Comparison of ENCODE assay signal across 8 cellular contexts in genomic region chr10:688621-689426, GRCh38. TPM values are rescaled to one million over a fixed set of nuclear protein-coding genes. Genes with fewer than 3 reads are reported as not detected.
DNase-seq lines count a peak whose midpoint lies in the region; ATAC-seq and TF ChIP-seq lines count a peak whose summit lies in the region.

No MANE protein-coding gene starts in this region.

- H3F3A ChIP-seq in smooth muscle cell (ENCODE audit: low read depth): peaks cover 8% of the 10 kb centered on the region

- H3K27ac ChIP-seq in body of pancreas (peak overlapping the region; percentile 36 to 84 (median 62)), iPS-20b (ENCODE audit: low read length) (no peak overlapping the region), smooth muscle cell (ENCODE audit: low read depth) (no peak overlapping the region)

- 0 to 2% methylated on average over 2 to 49 of the region's 85 CpGs for WGBS in body of pancreas, 2 donors
- 1% methylated on average over 51 of the region's 85 CpGs for WGBS in smooth muscle cell (ENCODE audit: low lambda C conversion rate)

- H3K36me3 ChIP-seq in body of pancreas (replicated peaks in 1 of 2; ENCODE audit: insufficient read depth in 1 of 2, low read depth in 2 of 2) (no peaks in the 10 kb centered on the region), iPS-20b (ENCODE audit: insufficient read depth, low read depth, low read length) (no peaks in the 10 kb centered on the region), smooth muscle cell (ENCODE audit: low read depth) (no peaks in the 10 kb centered on the region)

- peak overlapping the region; percentile 68 for H3K9ac ChIP-seq in iPS-20b (ENCODE audit: low read depth, low read length)
- peak overlapping the region; percentile 84 for H3K9ac ChIP-seq in smooth muscle cell (ENCODE audit: low read depth)

- peak in 2 of 3 donors; percentile 19 to 30 for TF ChIP-seq POLR2A in body of pancreas (IDR thresholded peaks at IDR 0.05)

- H3K4me2 ChIP-seq in smooth muscle cell: peak overlapping the region; percentile 95

- peaks cover 46% of the 10 kb centered on the region for H3K27me3 Mint-ChIP-seq in activated CD4-positive, alpha-beta T cell treated with anti-CD3 and anti-CD28 coated beads for 36 hours

- no peak for ATAC-seq in activated CD4-positive, alpha-beta T cell treated with anti-CD3 and anti-CD28 coated beads for 36 hours
- ATAC-seq in body of pancreas (peak; percentile 43), HG02763 (IDR thresholded peaks at IDR 0.05; ENCODE audit: unreplicated experiment) (no peak), GM19324 (IDR thresholded peaks at IDR 0.05; ENCODE audit: low FRiP score, unreplicated experiment) (no peak)

- H3K36me3 Mint-ChIP-seq in activated CD4-positive, alpha-beta T cell treated with anti-CD3 and anti-CD28 coated beads for 36 hours (ENCODE audit: low read depth): no peaks in the 10 kb centered on the region

- peak; percentile 12 for DNase-seq in activated CD4-positive, alpha-beta T cell treated with anti-CD3 and anti-CD28 coated beads for 36 hours
- no peak for DNase-seq in activated CD4-positive, alpha-beta T cell treated with anti-CD3 and anti-CD28 coated beads, Interleukin-2, amount 50 U/mL, for 4 hours
- DNase-seq in body of pancreas (peak; percentile 28 to 57 (median 44)), smooth muscle cell (lab: John Stamatoyannopoulos, UW; ENCODE audit: unreplicated experiment) (no peak), GM20000 (ENCODE audit: low spot score) (no peak)

- peak overlapping the region; percentile 62 for H2AFZ ChIP-seq in smooth muscle cell (ENCODE audit: low read depth)

- H3K4me1 ChIP-seq in body of pancreas (peaks cover 19% of the 10 kb centered on the region), iPS-20b (ENCODE audit: insufficient read depth, low read length) (peaks cover 9% of the 10 kb centered on the region; the same call in 1 of the 2 replicates), smooth muscle cell (ENCODE audit: low read depth) (peaks cover 18% of the 10 kb centered on the region)

- H3K9me3 ChIP-seq in body of pancreas (no peaks in the 10 kb centered on the region), iPS-20b (ENCODE audit: insufficient read depth, low read depth, low read length) (no peaks in the 10 kb centered on the region), smooth muscle cell (replicated peaks; ENCODE audit: low read depth) (no peaks in the 10 kb centered on the region)

- H3K4me3 Mint-ChIP-seq in activated CD4-positive, alpha-beta T cell treated with anti-CD3 and anti-CD28 coated beads for 36 hours: peak overlapping the region; percentile 10

- peaks cover 4% of the 10 kb centered on the region for H3K4me1 Mint-ChIP-seq in activated CD4-positive, alpha-beta T cell treated with anti-CD3 and anti-CD28 coated beads for 36 hours

- intact Hi-C loops in activated CD4-positive, alpha-beta T cell treated with anti-CD3 and anti-CD28 coated beads for 36 hours (cut with DNase I, micrococcal nuclease): no loop called here
- intact Hi-C loops in body of pancreas (cut with DNase I): loop anchor here (10.0 kb wide), 1 partner anchor 184 kb away; no protein-coding TSS in a partner anchor

- H3K79me2 ChIP-seq in smooth muscle cell (ENCODE audit: low read depth): peaks cover 47% of the 10 kb centered on the region

- POLR2A ChIA-PET in activated CD4-positive, alpha-beta T cell treated with anti-CD3 and anti-CD28 coated beads for 36 hours (lab: Charles Lee): no interaction called here

- H3K27me3 ChIP-seq in body of pancreas (no peaks in the 10 kb centered on the region), iPS-20b (ENCODE audit: insufficient read depth, low read length) (peaks cover 37% of the 10 kb centered on the region), smooth muscle cell (ENCODE audit: low read depth) (no peaks in the 10 kb centered on the region)

- TF ChIP-seq CTCF in body of pancreas (IDR thresholded peaks at IDR 0.05) (no peak), smooth muscle cell (IDR thresholded peaks at IDR 0.05; ENCODE audit: borderline replicate concordance, insufficient read depth, poor library complexity, severe bottlenecking) (no peak), GM20000 (IDR thresholded peaks at IDR 0.05; ENCODE audit: extremely low read depth, missing control alignments) (no peak)

- H3K4me3 ChIP-seq in body of pancreas (peak overlapping the region; percentile 38 to 67), iPS-20b (ENCODE audit: low read length) (peak overlapping the region; percentile 71), smooth muscle cell (peak overlapping the region; percentile 81)

- H3K9me3 Mint-ChIP-seq in activated CD4-positive, alpha-beta T cell treated with anti-CD3 and anti-CD28 coated beads for 36 hours (ENCODE audit: low read depth): no peaks in the 10 kb centered on the region

- CTCF ChIA-PET in activated CD4-positive, alpha-beta T cell treated with anti-CD3 and anti-CD28 coated beads for 36 hours (lab: Charles Lee): no interaction called here

- peaks cover 48% of the 10 kb centered on the region for H4K20me1 ChIP-seq in smooth muscle cell (ENCODE audit: low read depth)

- H3K27ac Mint-ChIP-seq in activated CD4-positive, alpha-beta T cell treated with anti-CD3 and anti-CD28 coated beads for 36 hours: no peak overlapping the region

RNA-seq across cellular contexts. Expression of gene DIP2C, which starts 0.6 kb away (rescaled TPM):
- total RNA-seq in activated CD4-positive, alpha-beta T cell treated with anti-CD3 and anti-CD28 coated beads for 36 hours: under 1 TPM; 0.76 to 0.94 TPM
- total RNA-seq in body of pancreas: 10 to 100 TPM in 1 of 2 donors, 1 to 10 TPM in 1; 9.6 to 11.9 TPM
- 14.1 and 15.3 TPM in 2 replicates for total RNA-seq in smooth muscle cell
- polyA plus RNA-seq in smooth muscle cell: 14.5 and 14.9 TPM in 2 replicates

Comparison
In these comparisons a context has a peak if more than half of its experiments do, and no peak if none do; other contexts are left out.
1. DNase-seq: peak in activated CD4-positive, alpha-beta T cell treated with anti-CD3 and anti-CD28 coated beads for 36 hours (single experiment) and body of pancreas (4 of 4); none in activated CD4-positive, alpha-beta T cell treated with anti-CD3 and anti-CD28 coated beads, Interleukin-2, amount 50 U/mL, for 4 hours (0 of 2), smooth muscle cell (single experiment) and GM20000 (single experiment).
2. H3K27ac ChIP-seq: peak in body of pancreas (4 of 4); none in iPS-20b (single experiment) and smooth muscle cell (single experiment).
3. Peak in every context shown above with its lines, with median percentiles within 50 percentile points of each other: H3K4me3 ChIP-seq.